In the genomic region with DNA sequence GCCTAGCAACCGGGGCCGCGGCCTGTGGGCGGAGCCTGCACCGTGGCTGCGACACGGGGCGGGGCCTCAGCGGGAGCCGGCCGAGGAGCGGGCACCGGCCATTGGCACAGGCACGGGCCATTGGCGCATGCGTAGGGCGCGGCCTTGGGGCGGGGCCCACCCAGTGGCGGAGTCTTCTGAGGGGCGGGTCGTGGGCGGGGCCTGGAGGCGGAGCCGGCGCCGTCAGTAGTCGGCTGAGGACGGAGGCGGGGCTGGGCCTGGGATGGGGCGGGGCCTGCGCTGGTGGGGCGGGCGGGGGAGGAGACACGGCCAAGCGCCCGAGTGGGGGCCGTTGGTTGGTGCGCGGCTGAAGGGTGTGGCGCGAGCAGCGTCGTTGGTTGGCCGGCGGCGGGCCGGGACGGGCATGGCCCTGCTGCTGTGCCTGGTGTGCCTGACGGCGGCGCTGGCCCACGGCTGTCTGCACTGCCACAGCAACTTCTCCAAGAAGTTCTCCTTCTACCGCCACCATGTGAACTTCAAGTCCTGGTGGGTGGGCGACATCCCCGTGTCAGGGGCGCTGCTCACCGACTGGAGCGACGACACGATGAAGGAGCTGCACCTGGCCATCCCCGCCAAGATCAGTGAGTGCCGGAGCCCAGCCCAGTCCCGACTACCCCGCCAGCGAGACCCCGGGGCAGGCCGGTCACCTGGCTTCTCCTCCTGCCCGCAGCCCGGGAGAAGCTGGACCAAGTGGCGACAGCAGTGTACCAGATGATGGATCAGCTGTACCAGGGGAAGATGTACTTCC, we compare ENCODE assay signal across 1 cellular context.
TF ChIP-seq lines count a peak whose summit lies in the region.

A gene with protein sequence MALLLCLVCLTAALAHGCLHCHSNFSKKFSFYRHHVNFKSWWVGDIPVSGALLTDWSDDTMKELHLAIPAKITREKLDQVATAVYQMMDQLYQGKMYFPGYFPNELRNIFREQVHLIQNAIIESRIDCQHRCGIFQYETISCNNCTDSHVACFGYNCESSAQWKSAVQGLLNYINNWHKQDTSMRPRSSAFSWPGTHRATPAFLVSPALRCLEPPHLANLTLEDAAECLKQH (plus strand): TSS at position 373 of the 787 bp plus-strand sequence. CDS start 31 bp downstream, at position 404.

TF ChIP-seq in SK-N-SH, 30 proteins besides CTCF, POLR2A, EP300 and RAD21 (continued from another document):
- TF ChIP-seq SIN3A (IDR thresholded peaks at IDR 0.05; ENCODE audit: borderline replicate concordance, low read depth, low read length), result peak; percentile 68; the same call in 1 of the 2 replicates
